Comparison of ENCODE assay signal across 26 cellular contexts in genomic region chr11:12981879-12982531, GRCh38. TPM values are rescaled to one million over a fixed set of nuclear protein-coding genes. Genes with fewer than 3 reads are reported as not detected.
DNase-seq lines count a peak whose midpoint lies in the region; ATAC-seq, FAIRE-seq and TF ChIP-seq lines count a peak whose summit lies in the region.
"Had no signal": no experiment of that assay in that cellular context is flagged by ENCODE, and none has a peak within 500 bp of the region (broad histone marks: within the 10 kb centered on the region; RNA-seq: fewer than 3 reads in every experiment).

No MANE protein-coding gene starts in this region.

- H3K4me1 ChIP-seq in HepG2 (ENCODE audit: insufficient read depth, low read length) (peaks cover 34% of the 10 kb centered on the region), right lobe of liver (no peaks in the 10 kb centered on the region)
- H3K4me1 ChIP-seq: ascending aorta, HAP-1, psoas muscle, spleen had no signal

- H3K36me3 ChIP-seq in HepG2 (replicated peaks in 1 of 2; ENCODE audit: control insufficient read depth in 1 of 2, insufficient read depth in 2 of 2, low read length in 2 of 2) (no peaks in the 10 kb centered on the region), right lobe of liver (no peaks in the 10 kb centered on the region), brain microvascular endothelial cell (replicated peaks) (no peaks in the 10 kb centered on the region)
- H3K36me3 ChIP-seq: ascending aorta, HAP-1, spleen had no signal

- H3K4me3 ChIP-seq in HepG2 (replicated peaks in 1 of 3; ENCODE audit: insufficient read depth in 1 of 3, low read depth in 2 of 3, low read length in 3 of 3) (no peak overlapping the region), right lobe of liver (no peak overlapping the region), brain microvascular endothelial cell (ENCODE audit: low read depth, low read length) (no peak overlapping the region), fibroblast of the aortic adventitia (ENCODE audit: low read depth, low read length) (no peak overlapping the region)
- H3K4me3 ChIP-seq: ascending aorta, HAP-1, psoas muscle, spleen had no signal

- H3K27me3 ChIP-seq in HepG2 (ENCODE audit: control insufficient read depth in 1 of 2, insufficient read depth in 2 of 2, low read length in 2 of 2): no peaks in the 10 kb centered on the region
- H3K27me3 ChIP-seq in right lobe of liver: no peaks in the 10 kb centered on the region
- H3K27me3 ChIP-seq in brain microvascular endothelial cell (replicated peaks): peaks cover 26% of the 10 kb centered on the region
- H3K27me3 ChIP-seq: ascending aorta had no signal

- intact Hi-C loops in HepG2 (cut with micrococcal nuclease; ENCODE audit: unreplicated experiment) (loop anchor here (1.0 kb wide), 1 partner anchor 36 kb away; no protein-coding TSS in a partner anchor), right lobe of liver (cut with DNase I) (no loop called here)

- no CpG with 5 or more reads among the region's 2 CpGs for WGBS in HepG2 (ENCODE audit: low lambda C conversion rate)
- WGBS in right lobe of liver (ENCODE audit: insufficient coverage, low coverage, low lambda C conversion rate, missing lambda C conversion rate): 70% methylated on average over 2 of the region's 2 CpGs

- ATAC-seq in HepG2 (peak; percentile 76), right lobe of liver (no peak), HG03469 (IDR thresholded peaks at IDR 0.05; ENCODE audit: unreplicated experiment) (no peak), GM19328 (IDR thresholded peaks at IDR 0.05; ENCODE audit: unreplicated experiment) (no peak)
- ATAC-seq: left cardiac atrium, psoas muscle had no signal

- no peak for TF ChIP-seq RAD21 in HepG2 (CRISPR knock-in tag; IDR thresholded peaks at IDR 0.05)

- FAIRE-seq in HepG2 (lab: Jason Lieb, UNC): peak; percentile 66
- FAIRE-seq: colon, GM12892 had no signal

- H3K9me3 ChIP-seq in HepG2 (ENCODE audit: low read length) (no peaks in the 10 kb centered on the region), right lobe of liver (no peaks in the 10 kb centered on the region)
- H3K9me3 ChIP-seq: ascending aorta, HAP-1, psoas muscle, spleen had no signal

- H2AFZ ChIP-seq in HepG2 (ENCODE audit: low read length): no peak overlapping the region

- TF ChIP-seq CTCF in HepG2 (CRISPR knock-in tag; IDR thresholded peaks at IDR 0.05): no peak
- no peak for TF ChIP-seq CTCF in right lobe of liver (IDR thresholded peaks at IDR 0.05)
- TF ChIP-seq CTCF in brain microvascular endothelial cell (IDR thresholded peaks at IDR 0.05; ENCODE audit: low read depth, low read length, missing control alignments): peak; percentile 19
- TF ChIP-seq CTCF in fibroblast of the aortic adventitia (IDR thresholded peaks at IDR 0.05; ENCODE audit: insufficient read depth, low read length): peak; percentile 13

- H3K79me2 ChIP-seq in HepG2 (ENCODE audit: insufficient read depth, low read length): no peaks in the 10 kb centered on the region

- TF ChIP-seq POLR2A in HepG2 (IDR thresholded peaks at IDR 0.05; ENCODE audit: insufficient read depth in 1 of 2, low read depth in 2 of 2, low read length in 2 of 2): no peak
- no peak for TF ChIP-seq POLR2A in right lobe of liver (IDR thresholded peaks at IDR 0.05)

- no peak overlapping the region for H3K9ac ChIP-seq in HepG2 (ENCODE audit: insufficient read depth, low read depth, low read length)

- TF ChIP-seq EP300 in HepG2 (IDR thresholded peaks at IDR 0.05; ENCODE audit: low read depth in 2 of 2, low read length in 2 of 2) (no peak), HepG2 (CRISPR knock-in tag; IDR thresholded peaks at IDR 0.05; ENCODE audit: borderline replicate concordance) (no peak)

- no TSS peak for BruUV-seq in HepG2 (replicated peaks; lab: Mats Ljungman, UMichigan)

- DNase-seq in HepG2 (ENCODE audit: low spot score) (peak; percentile 3), right lobe of liver (no peak), brain microvascular endothelial cell (no peak), fibroblast of the aortic adventitia (ENCODE audit: low read depth) (peak; percentile 11), HuH-7.5 (ENCODE audit: low spot score) (no peak), SIG-M5 (lab: John Stamatoyannopoulos, UW) (no peak)
- DNase-seq: ACHN; activated CD4-positive, alpha-beta T cell treated with anti-CD3 and anti-CD28 coated beads, Interleukin-2, amount 50 U/mL, for 4 hours; activated naive CD4-positive, alpha-beta T cell; CD4-positive, CD25-positive, alpha-beta regulatory T cell; DMS 273 treated with DMSO at 0.1 percent for 48 hours; left cardiac atrium; midbrain; NCI-H187 treated with DMSO at 0.1 percent for 48 hours; psoas muscle; SHP77; spleen; T-helper 1 cell had no signal

- no peak overlapping the region for H3K4me2 ChIP-seq in HepG2 (ENCODE audit: low read depth, low read length)

- H4K20me1 ChIP-seq in HepG2 (ENCODE audit: insufficient read depth, low read length): no peaks in the 10 kb centered on the region

- CTCF ChIA-PET in HepG2 (lab: Yijun Ruan, JAX; ENCODE audit: low intra/inter-chr PET ratio, low total read pairs): no interaction called here

- in situ Hi-C loops in HepG2 (cut with HindIII; ENCODE audit: extremely low pct_ligation_motif_present, low pct_unique_long_range_greater_than_20kb) (no loop called here), brain microvascular endothelial cell (cut with HindIII; ENCODE audit: low pct_ligation_motif_present, low sequenced_read_pairs) (no loop called here)

- POLR2A ChIA-PET in HepG2 (lab: Yijun Ruan, JAX): no interaction called here

- H3K27ac ChIP-seq in HepG2 (ENCODE audit: extremely low read length, insufficient read depth, low read length) (no peak overlapping the region), right lobe of liver (no peak overlapping the region), brain microvascular endothelial cell (no peak overlapping the region)
- H3K27ac ChIP-seq: ascending aorta, psoas muscle, spleen had no signal

TF ChIP-seq in HepG2, 621 proteins besides CTCF, POLR2A, EP300 and RAD21:
- TF ChIP-seq MAFF (IDR thresholded peaks at IDR 0.05; ENCODE audit: low read depth, low read length) (peak; percentile 78), ZNF446 (CRISPR knock-in tag; IDR thresholded peaks at IDR 0.05) (no peak), MAFK (conservative IDR thresholded peaks at IDR 0.05 in 1 of 2, IDR thresholded peaks at IDR 0.05 in 1 of 2; ENCODE audit: low read length in 2 of 2) (peak; percentile 74 to 86)
TF ChIP-seq in HepG2: peak in this region for 2.

RNA-seq across cellular contexts. Expression of gene RASSF10, which starts 27.1 kb away (rescaled TPM):
- total RNA-seq in HepG2 (2016; rRNA removed; fragmentation: Illumina TruSeq; extraction: Trizol) (not detected in 2 replicates), right lobe of liver (under 1 TPM in 2 of 6 experiments, not detected in 4; 0.11 to 0.49 TPM), fibroblast of the aortic adventitia (ENCODE audit: low replicate concordance) (not detected in 2 replicates)
- total RNA-seq in HepG2 (2016; cell fraction: cytosol; rRNA removed; fragmentation: Illumina TruSeq; extraction: Trizol; ENCODE audit: low read depth): not detected in 2 replicates
- total RNA-seq in HepG2 (2016; cell fraction: insoluble cytoplasmic fraction; rRNA removed; fragmentation: Illumina TruSeq; extraction: Trizol): not detected in 2 replicates
- total RNA-seq in HepG2 (2016; cell fraction: membrane; rRNA removed; fragmentation: Illumina TruSeq; extraction: Trizol): not detected in 2 replicates
- total RNA-seq in HepG2 (2016; cell fraction: nucleus; rRNA removed; fragmentation: Illumina TruSeq; extraction: Trizol): not detected in 2 replicates
- polyA plus RNA-seq in HepG2 (2011; rRNA removed): not detected in 2 replicates
- polyA plus RNA-seq in HepG2 (2011; cell fraction: cytosol; rRNA removed): not detected in 2 replicates
- polyA plus RNA-seq in HepG2 (2011; cell fraction: nucleus; rRNA removed): not detected in 2 replicates
- polyA plus RNA-seq in HepG2 (2012): not detected in 2 replicates
- polyA plus RNA-seq in HepG2 (2016; cell fraction: cytosol; fragmentation: Illumina TruSeq; extraction: Trizol; ENCODE audit: low read depth): not detected in 2 replicates
- not detected in 2 replicates for polyA plus RNA-seq in HepG2 (2016; cell fraction: insoluble cytoplasmic fraction; fragmentation: Illumina TruSeq; extraction: Trizol; ENCODE audit: low read depth)
- not detected in 2 replicates for polyA plus RNA-seq in HepG2 (2016; cell fraction: membrane; fragmentation: Illumina TruSeq; extraction: Trizol; ENCODE audit: low read depth)
- polyA plus RNA-seq in HepG2 (2016; cell fraction: nucleus; fragmentation: Illumina TruSeq; extraction: Trizol; ENCODE audit: insufficient read depth, low read depth): not detected in 2 replicates
- not detected in 2 replicates for polyA minus RNA-seq in HepG2 (2011; rRNA and poly(A)+ RNA removed; ENCODE audit: low replicate concordance)
- polyA minus RNA-seq in HepG2 (2011; cell fraction: cytosol; rRNA and poly(A)+ RNA removed): not detected in 2 replicates
- polyA minus RNA-seq in HepG2 (2011; cell fraction: nucleus; rRNA and poly(A)+ RNA removed): not detected in 2 replicates
- total RNA-seq: ascending aorta; CD4-positive, CD25-positive, alpha-beta regulatory T cell; NCI-H460; OCI-LY7; spleen had no signal
- polyA plus RNA-seq: CD4-positive, CD25-positive, alpha-beta regulatory T cell; spleen had no signal

Comparison
In these comparisons a context has a peak if more than half of its experiments do, and no peak if none do; other contexts are left out.
1. DNase-seq: peak in HepG2 (single experiment) and fibroblast of the aortic adventitia (single experiment); none in right lobe of liver (0 of 3), brain microvascular endothelial cell (single experiment), HuH-7.5 (single experiment) and SIG-M5 (single experiment).
2. CTCF ChIP-seq: peak in brain microvascular endothelial cell (single experiment) and fibroblast of the aortic adventitia (single experiment); none in HepG2 (single experiment) and right lobe of liver (0 of 4).